ENCODE assay signal across 36 cellular contexts in genomic region chr11:73586791-73587190, GRCh38. TPM values are rescaled to one million over a fixed set of nuclear protein-coding genes. Genes with fewer than 3 reads are reported as not detected.
"Had no signal": no experiment of that assay in that cellular context is flagged by ENCODE, and none has a peak within 500 bp of the region (broad histone marks: within the 10 kb centered on the region; RNA-seq: fewer than 3 reads in every experiment).

No MANE protein-coding gene starts in this region.

- H3K4me1 Mint-ChIP-seq: activated CD4-positive, alpha-beta T cell treated with anti-CD3 and anti-CD28 coated beads, Interleukin-2, amount 10 ng/mL, durations not matched to agents 24 days and 14 days had no signal

- H3K9me3 ChIP-seq: ascending aorta had no signal

- DNase-seq: activated B cell treated with CpG ODN at 0.5 μM for 24 hours; activated CD4-positive, alpha-beta memory T cell treated with anti-CD3 and anti-CD28 coated beads for 36 hours; activated CD4-positive, alpha-beta T cell treated with anti-CD3 and anti-CD28 coated beads for 1 hour; activated CD4-positive, alpha-beta T cell treated with anti-CD3 and anti-CD28 coated beads for 36 hours; activated CD4-positive, alpha-beta T cell treated with anti-CD3 and anti-CD28 coated beads, Interleukin-2, amount 10 ng/mL, durations not matched to agents 24 days and 14 days; activated CD4-positive, alpha-beta T cell treated with anti-CD3 and anti-CD28 coated beads, Interleukin-2, amount 50 U/mL, for 1 hour; activated CD4-positive, alpha-beta T cell treated with anti-CD3 and anti-CD28 coated beads, Interleukin-2, amount 50 U/mL, for 4 hours; activated CD8-positive, alpha-beta memory T cell treated with anti-CD3 and anti-CD28 coated beads for 24 hours; activated CD8-positive, alpha-beta memory T cell treated with anti-CD3 and anti-CD28 coated beads, Interleukin-2, amount 10 ng/mL, durations not matched to agents 7 days and 5 days; activated CD8-positive, alpha-beta memory T cell treated with anti-CD3 and anti-CD28 coated beads, Interleukin-2, amount 50 U/mL, for 48 hours; activated CD8-positive, alpha-beta T cell treated with anti-CD3 and anti-CD28 coated beads, Interleukin-2, amount 10 ng/mL, durations not matched to agents 7 days and 5 days; activated effector memory CD4-positive, alpha-beta T cell treated with Interleukin-2 at 50 U/mL for 16 hours; activated gamma-delta T cell; activated naive CD4-positive, alpha-beta T cell treated with anti-CD3 and anti-CD28 coated beads, Interleukin-2, amount 10 ng/mL, durations not matched to agents 7 days and 5 days; activated naive CD4-positive, alpha-beta T cell treated with Interleukin-2 at 50 U/mL for 16 hours; activated naive CD8-positive, alpha-beta T cell treated with anti-CD3 and anti-CD28 coated beads, Interleukin-2, amount 10 ng/mL, durations not matched to agents 7 days and 5 days; activated naive CD8-positive, alpha-beta T cell treated with anti-CD3 and anti-CD28 coated beads, Interleukin-2, amount 50 U/mL, for 24 hours; activated T-cell treated with anti-CD3 and anti-CD28 coated beads, Interleukin-2, amount 50 U/mL, for 24 hours; activated T-cell treated with anti-CD3 and anti-CD28 coated beads, Interleukin-2, amount 50 U/mL, for 48 hours; amygdala; anterior cingulate cortex; caudate nucleus; cerebellar nuclear complex; T-helper 2 cell; T-helper 9 cell had no signal

- H3K4me1 ChIP-seq: ascending aorta had no signal

- H3K9me3 Mint-ChIP-seq: activated B cell treated with CpG ODN at 0.5 μM for 24 hours; activated CD4-positive, alpha-beta memory T cell treated with anti-CD3 and anti-CD28 coated beads for 36 hours; activated CD4-positive, alpha-beta T cell treated with anti-CD3 and anti-CD28 coated beads, Interleukin-2, amount 10 ng/mL, durations not matched to agents 24 days and 14 days; activated naive CD4-positive, alpha-beta T cell treated with anti-CD3 and anti-CD28 coated beads, Interleukin-2, amount 10 ng/mL, durations not matched to agents 7 days and 5 days; activated naive CD4-positive, alpha-beta T cell treated with anti-CD3 and anti-CD28 coated beads, Interleukin-2, amount 50 U/mL, for 24 hours; activated naive CD8-positive, alpha-beta T cell treated with anti-CD3 and anti-CD28 coated beads, Interleukin-2, amount 50 U/mL, for 24 hours; activated T-cell treated with anti-CD3 and anti-CD28 coated beads, Interleukin-2, amount 50 U/mL, for 24 hours; activated T-helper 2 cell treated with anti-CD3 and anti-CD28 coated beads, Interferon-gamma antibody, Interleukin-2, Interleukin-4, amounts not matched to agents 10 μg/mL and 5 μg/mL and 100 μg/mL, durations not matched to agents 14 hours and 24 hours and 36 hours; central memory CD8-positive, alpha-beta T cell; T-helper 1 cell treated with Interleukin-12 subunit alpha and Interleukin-12 subunit beta and Interleukin-4 antibody, amounts not matched to agents 30 μg/mL and 1 μg/mL, for 36 hours; T-helper 2 cell treated with Interferon-gamma antibody and Interleukin-4, amounts not matched to agents 5 μg/mL and 100 μg/mL, for 36 hours had no signal

- H3K4me3 ChIP-seq: ascending aorta, cardiac muscle cell had no signal

- H3K36me3 ChIP-seq: ascending aorta, cardiac muscle cell had no signal

- H3K27me3 ChIP-seq: ascending aorta, cardiac muscle cell had no signal

- H3K27ac ChIP-seq: ascending aorta, cardiac muscle cell, VCaP had no signal

- H3K27me3 Mint-ChIP-seq: activated B cell treated with CpG ODN at 0.5 μM for 24 hours; activated CD4-positive, alpha-beta memory T cell treated with anti-CD3 and anti-CD28 coated beads for 36 hours; activated CD4-positive, alpha-beta T cell treated with anti-CD3 and anti-CD28 coated beads for 36 hours; activated CD4-positive, alpha-beta T cell treated with anti-CD3 and anti-CD28 coated beads, Interleukin-2, amount 10 ng/mL, durations not matched to agents 24 days and 14 days; activated CD8-positive, alpha-beta memory T cell treated with anti-CD3 and anti-CD28 coated beads, Interleukin-2, amount 10 ng/mL, durations not matched to agents 7 days and 5 days; activated naive CD4-positive, alpha-beta T cell treated with anti-CD3 and anti-CD28 coated beads, Interleukin-2, amount 10 ng/mL, durations not matched to agents 7 days and 5 days; activated naive CD4-positive, alpha-beta T cell treated with anti-CD3 and anti-CD28 coated beads, Interleukin-2, amount 50 U/mL, for 24 hours; activated naive CD8-positive, alpha-beta T cell; activated naive CD8-positive, alpha-beta T cell treated with anti-CD3 and anti-CD28 coated beads, Interleukin-2, amount 10 ng/mL, durations not matched to agents 7 days and 5 days; activated naive CD8-positive, alpha-beta T cell treated with anti-CD3 and anti-CD28 coated beads, Interleukin-2, amount 50 U/mL, for 24 hours; activated T-cell treated with anti-CD3 and anti-CD28 coated beads, Interleukin-2, amount 50 U/mL, for 24 hours; brain; central memory CD8-positive, alpha-beta T cell had no signal

- H3K4me3 Mint-ChIP-seq: activated B cell treated with CpG ODN at 0.5 μM for 24 hours; activated CD4-positive, alpha-beta memory T cell treated with anti-CD3 and anti-CD28 coated beads for 36 hours; activated CD4-positive, alpha-beta T cell treated with anti-CD3 and anti-CD28 coated beads for 36 hours; activated CD4-positive, alpha-beta T cell treated with anti-CD3 and anti-CD28 coated beads, Interleukin-2, amount 10 ng/mL, durations not matched to agents 24 days and 14 days; activated CD8-positive, alpha-beta memory T cell treated with anti-CD3 and anti-CD28 coated beads, Interleukin-2, amount 10 ng/mL, durations not matched to agents 7 days and 5 days; activated CD8-positive, alpha-beta T cell treated with anti-CD3 and anti-CD28 coated beads, Interleukin-2, amount 10 ng/mL, durations not matched to agents 7 days and 5 days; activated naive CD4-positive, alpha-beta T cell treated with anti-CD3 and anti-CD28 coated beads, Interleukin-2, amount 10 ng/mL, durations not matched to agents 7 days and 5 days; activated naive CD4-positive, alpha-beta T cell treated with anti-CD3 and anti-CD28 coated beads, Interleukin-2, amount 50 U/mL, for 24 hours; activated naive CD8-positive, alpha-beta T cell; activated naive CD8-positive, alpha-beta T cell treated with anti-CD3 and anti-CD28 coated beads, Interleukin-2, amount 10 ng/mL, durations not matched to agents 7 days and 5 days; activated naive CD8-positive, alpha-beta T cell treated with anti-CD3 and anti-CD28 coated beads, Interleukin-2, amount 50 U/mL, for 24 hours; activated T-cell treated with anti-CD3 and anti-CD28 coated beads, Interleukin-2, amount 50 U/mL, for 24 hours; brain; central memory CD8-positive, alpha-beta T cell; T-helper 1 cell treated with Interleukin-12 subunit alpha and Interleukin-12 subunit beta and Interleukin-4 antibody, amounts not matched to agents 30 μg/mL and 1 μg/mL, for 36 hours; T-helper 2 cell treated with Interferon-gamma antibody and Interleukin-4, amounts not matched to agents 5 μg/mL and 100 μg/mL, for 36 hours had no signal

- ATAC-seq: activated CD4-positive, alpha-beta T cell treated with anti-CD3 and anti-CD28 coated beads for 36 hours; activated CD8-positive, alpha-beta memory T cell treated with anti-CD3 and anti-CD28 coated beads, Interleukin-2, amount 10 ng/mL, durations not matched to agents 7 days and 5 days; activated CD8-positive, alpha-beta T cell treated with anti-CD3 and anti-CD28 coated beads, Interleukin-2, amount 10 ng/mL, durations not matched to agents 7 days and 5 days; activated naive CD8-positive, alpha-beta T cell treated with anti-CD3 and anti-CD28 coated beads, Interleukin-2, amount 50 U/mL, for 24 hours had no signal

- H3K27ac Mint-ChIP-seq: activated B cell treated with CpG ODN at 0.5 μM for 24 hours; activated CD4-positive, alpha-beta memory T cell treated with anti-CD3 and anti-CD28 coated beads for 36 hours; activated CD4-positive, alpha-beta T cell treated with anti-CD3 and anti-CD28 coated beads for 36 hours; activated CD4-positive, alpha-beta T cell treated with anti-CD3 and anti-CD28 coated beads, Interleukin-2, amount 10 ng/mL, durations not matched to agents 24 days and 14 days; activated CD8-positive, alpha-beta memory T cell treated with anti-CD3 and anti-CD28 coated beads, Interleukin-2, amount 10 ng/mL, durations not matched to agents 7 days and 5 days; activated CD8-positive, alpha-beta T cell treated with anti-CD3 and anti-CD28 coated beads, Interleukin-2, amount 10 ng/mL, durations not matched to agents 7 days and 5 days; activated naive CD4-positive, alpha-beta T cell treated with anti-CD3 and anti-CD28 coated beads, Interleukin-2, amount 10 ng/mL, durations not matched to agents 7 days and 5 days; activated naive CD4-positive, alpha-beta T cell treated with anti-CD3 and anti-CD28 coated beads, Interleukin-2, amount 50 U/mL, for 24 hours; activated naive CD8-positive, alpha-beta T cell; activated naive CD8-positive, alpha-beta T cell treated with anti-CD3 and anti-CD28 coated beads, Interleukin-2, amount 10 ng/mL, durations not matched to agents 7 days and 5 days; activated naive CD8-positive, alpha-beta T cell treated with anti-CD3 and anti-CD28 coated beads, Interleukin-2, amount 50 U/mL, for 24 hours; activated T-cell treated with anti-CD3 and anti-CD28 coated beads, Interleukin-2, amount 50 U/mL, for 24 hours; activated T-helper 2 cell treated with anti-CD3 and anti-CD28 coated beads, Interferon-gamma antibody, Interleukin-2, Interleukin-4, amounts not matched to agents 10 μg/mL and 5 μg/mL and 100 μg/mL, durations not matched to agents 14 hours and 24 hours and 36 hours; brain; T-helper 1 cell treated with Interleukin-12 subunit alpha and Interleukin-12 subunit beta and Interleukin-4 antibody, amounts not matched to agents 30 μg/mL and 1 μg/mL, for 36 hours; T-helper 2 cell treated with Interferon-gamma antibody and Interleukin-4, amounts not matched to agents 5 μg/mL and 100 μg/mL, for 36 hours had no signal

RNA-seq across cellular contexts. Expression of gene PLEKHB1, which starts 59.6 kb away (rescaled TPM):
- total RNA-seq: bronchial epithelial cell had no signal
